1 cellular context compared by ENCODE assay signal in the genomic region with DNA sequence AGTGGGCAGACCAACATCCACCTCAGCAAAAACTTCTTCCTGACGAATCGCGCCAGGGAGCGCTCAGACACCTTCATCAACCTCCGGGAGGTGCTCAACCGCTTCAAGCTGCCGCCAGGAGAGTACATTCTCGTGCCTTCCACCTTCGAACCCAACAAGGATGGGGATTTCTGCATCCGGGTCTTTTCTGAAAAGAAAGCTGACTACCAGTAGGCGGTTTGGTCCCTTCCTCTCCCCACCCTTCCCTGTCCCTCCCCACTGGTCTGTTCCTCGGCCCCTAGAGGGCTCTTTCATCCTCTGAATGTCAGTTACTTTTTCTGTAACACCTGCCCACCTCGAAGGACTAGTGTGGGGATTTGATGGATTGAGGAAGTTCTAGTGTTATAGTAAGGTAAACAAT.
TF ChIP-seq lines count a peak whose summit lies in the region.

No MANE protein-coding gene starts in this region.

TF ChIP-seq in HepG2, 621 proteins besides CTCF, POLR2A, EP300 and RAD21 (continued from another document):
- TF ChIP-seq ZNF720 (CRISPR knock-in tag; IDR thresholded peaks at IDR 0.05) (no peak), ZNF83 (CRISPR knock-in tag; IDR thresholded peaks at IDR 0.05; ENCODE audit: borderline replicate concordance) (no peak)
